In the genomic region with DNA sequence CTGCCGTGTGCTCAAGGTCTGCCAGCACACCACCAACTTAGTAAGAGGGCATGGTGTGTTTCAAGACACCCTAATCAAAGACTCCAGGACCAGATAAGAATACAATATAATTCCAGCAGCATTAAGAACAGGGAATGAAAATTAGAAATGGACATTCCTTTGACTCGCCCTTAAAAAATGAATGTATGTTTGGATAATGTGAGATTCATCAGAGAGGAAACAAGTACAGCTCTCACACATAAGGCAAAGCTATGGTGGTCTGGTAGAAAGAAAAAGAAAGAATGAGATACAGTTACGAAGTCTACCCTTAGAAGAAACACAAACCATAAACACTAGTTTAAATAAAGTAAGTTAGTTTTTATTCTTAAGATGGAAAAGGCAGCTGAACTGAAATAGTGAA, we compare ENCODE assay signal across 20 cellular contexts.
"Had no signal": no experiment of that assay in that cellular context is flagged by ENCODE, and none has a peak within 500 bp of the region (broad histone marks: within the 10 kb centered on the region; RNA-seq: fewer than 3 reads in every experiment).

No MANE protein-coding gene starts in this region.

- ATAC-seq: activated CD8-positive, alpha-beta memory T cell treated with anti-CD3 and anti-CD28 coated beads, Interleukin-2, amount 10 ng/mL, durations not matched to agents 7 days and 5 days; body of pancreas had no signal

- H3K27me3 Mint-ChIP-seq: activated B cell treated with CpG ODN at 0.5 μM for 24 hours; activated CD4-positive, alpha-beta T cell treated with anti-CD3 and anti-CD28 coated beads, Interleukin-2, amount 10 ng/mL, durations not matched to agents 24 days and 14 days; activated CD8-positive, alpha-beta memory T cell treated with anti-CD3 and anti-CD28 coated beads, Interleukin-2, amount 10 ng/mL, durations not matched to agents 7 days and 5 days; activated naive CD4-positive, alpha-beta T cell treated with anti-CD3 and anti-CD28 coated beads, Interleukin-2, amount 50 U/mL, for 24 hours; activated T-cell treated with anti-CD3 and anti-CD28 coated beads, Interleukin-2, amount 50 U/mL, for 24 hours had no signal

- H3K36me3 ChIP-seq: MG63 had no signal

- H3K4me1 ChIP-seq: body of pancreas had no signal

- H3K27ac ChIP-seq: body of pancreas had no signal

- H3K4me3 Mint-ChIP-seq: activated B cell treated with CpG ODN at 0.5 μM for 24 hours; activated CD4-positive, alpha-beta T cell treated with anti-CD3 and anti-CD28 coated beads, Interleukin-2, amount 10 ng/mL, durations not matched to agents 24 days and 14 days; activated CD8-positive, alpha-beta memory T cell treated with anti-CD3 and anti-CD28 coated beads, Interleukin-2, amount 10 ng/mL, durations not matched to agents 7 days and 5 days; activated naive CD4-positive, alpha-beta T cell treated with anti-CD3 and anti-CD28 coated beads, Interleukin-2, amount 50 U/mL, for 24 hours; activated T-cell treated with anti-CD3 and anti-CD28 coated beads, Interleukin-2, amount 50 U/mL, for 24 hours; activated T-helper 1 cell treated with anti-CD3 and anti-CD28 coated beads, Interleukin-12 subunit alpha, Interleukin-12 subunit beta, Interleukin-2, Interleukin-4 antibody, amounts not matched to agents 30 ng/mL and 10 ng/mL and 1 ng/mL, durations not matched to agents 14 hours and 24 hours and 36 hours; T-helper 1 cell treated with Interleukin-12 subunit alpha and Interleukin-12 subunit beta and Interleukin-4 antibody, amounts not matched to agents 30 μg/mL and 1 μg/mL, for 36 hours had no signal

- H3K9me3 ChIP-seq: body of pancreas had no signal

- DNase-seq: activated B cell treated with CpG ODN at 0.5 μM for 24 hours; activated CD4-positive, alpha-beta T cell treated with anti-CD3 and anti-CD28 coated beads for 1 hour; activated CD4-positive, alpha-beta T cell treated with anti-CD3 and anti-CD28 coated beads, Interleukin-2, amount 10 ng/mL, durations not matched to agents 24 days and 14 days; activated CD4-positive, alpha-beta T cell treated with anti-CD3 and anti-CD28 coated beads, Interleukin-2, amount 50 U/mL, for 48 hours; activated CD8-positive, alpha-beta memory T cell treated with anti-CD3 and anti-CD28 coated beads, Interleukin-2, amount 10 ng/mL, durations not matched to agents 7 days and 5 days; activated effector memory CD4-positive, alpha-beta T cell treated with Interleukin-2 at 50 U/mL for 16 hours; activated naive CD4-positive, alpha-beta T cell; activated T-cell treated with anti-CD3 and anti-CD28 coated beads, Interleukin-2, amount 50 U/mL, for 24 hours; aorta; body of pancreas; central memory CD4-positive, alpha-beta T cell; MG63; NCI-H1436; NCI-H1694 treated with DMSO at 0.1 percent for 48 hours; NCI-H510A treated with DMSO at 0.1 percent for 48 hours; NK-92 treated with Interleukin-12 subunit alpha and Interleukin-12 subunit beta, amount 100 ng/mL, for 24 hours; SHP77 treated with DMSO at 0.1 percent for 48 hours had no signal

- H3K27ac Mint-ChIP-seq: activated B cell treated with CpG ODN at 0.5 μM for 24 hours; activated CD4-positive, alpha-beta T cell treated with anti-CD3 and anti-CD28 coated beads, Interleukin-2, amount 10 ng/mL, durations not matched to agents 24 days and 14 days; activated CD8-positive, alpha-beta memory T cell treated with anti-CD3 and anti-CD28 coated beads, Interleukin-2, amount 10 ng/mL, durations not matched to agents 7 days and 5 days; activated naive CD4-positive, alpha-beta T cell treated with anti-CD3 and anti-CD28 coated beads, Interleukin-2, amount 50 U/mL, for 24 hours; activated T-helper 1 cell treated with anti-CD3 and anti-CD28 coated beads, Interleukin-12 subunit alpha, Interleukin-12 subunit beta, Interleukin-2, Interleukin-4 antibody, amounts not matched to agents 30 ng/mL and 10 ng/mL and 1 ng/mL, durations not matched to agents 14 hours and 24 hours and 36 hours; T-helper 1 cell treated with Interleukin-12 subunit alpha and Interleukin-12 subunit beta and Interleukin-4 antibody, amounts not matched to agents 30 μg/mL and 1 μg/mL, for 36 hours had no signal

- H3K4me3 ChIP-seq: body of pancreas, MG63 had no signal

- H3K27me3 ChIP-seq: body of pancreas, MG63 had no signal
